ENCODE assay signal across 12 cellular contexts in the genomic region with DNA sequence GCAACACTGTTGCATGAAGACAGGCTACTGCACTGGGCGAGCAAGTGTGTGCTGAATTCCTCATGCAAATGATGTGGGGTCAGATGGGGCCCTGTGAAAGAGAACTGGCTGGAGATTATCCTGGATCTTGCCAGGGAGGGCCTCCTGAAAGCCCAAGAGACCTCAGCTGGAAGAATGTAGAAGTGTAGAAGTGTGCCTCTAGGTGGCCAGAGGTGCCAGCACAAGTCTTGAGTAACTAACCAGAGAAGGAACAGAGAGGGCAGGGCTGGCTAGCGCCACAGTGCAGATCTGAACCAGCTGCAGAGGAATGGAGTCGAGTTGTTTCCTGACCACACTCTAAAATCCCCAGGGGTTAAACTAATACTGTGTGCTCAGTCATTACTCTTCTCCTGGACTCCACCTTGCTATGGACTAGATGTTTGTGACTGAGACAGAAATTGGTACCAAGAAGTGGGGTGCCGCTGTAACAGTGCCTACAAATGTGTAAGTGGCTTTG.
DNase-seq lines count a peak whose midpoint lies in the region; ATAC-seq, FAIRE-seq and TF ChIP-seq lines count a peak whose summit lies in the region.
"Had no signal": no experiment of that assay in that cellular context is flagged by ENCODE, and none has a peak within 500 bp of the region (broad histone marks: within the 10 kb centered on the region; RNA-seq: fewer than 3 reads in every experiment).

No MANE protein-coding gene starts in this region.

- DNase-seq in HepG2 (ENCODE audit: low spot score) (no peak), right lobe of liver (no peak), NCI-H1048 (lab: John Stamatoyannopoulos, UW) (no peak), posterior cingulate gyrus (no peak), HTR-8/SVneo (ENCODE audit: insufficient read length, low spot score) (no peak)
- DNase-seq in stimulated activated effector memory CD8-positive, alpha-beta T cell treated with anti-CD3 and anti-CD28 coated beads, Interleukin-12 subunit alpha, Interleukin-12 subunit beta, amount 100 ng/mL, for 72 hours (ENCODE audit: low spot score in 2 of 2) = no peak
- DNase-seq: ACHN; effector CD4-positive, alpha-beta T cell; NCI-H1436 had no signal

- H3K36me3 ChIP-seq in HepG2 (replicated peaks in 1 of 2; ENCODE audit: control insufficient read depth in 1 of 2, insufficient read depth in 2 of 2, low read length in 2 of 2) (no peaks in the 10 kb centered on the region), right lobe of liver (no peaks in the 10 kb centered on the region)

- TF ChIP-seq CTCF in HepG2 (CRISPR knock-in tag; IDR thresholded peaks at IDR 0.05) (no peak), right lobe of liver (IDR thresholded peaks at IDR 0.05) (no peak)

- CTCF ChIA-PET in HepG2 (lab: Yijun Ruan, JAX; ENCODE audit: low intra/inter-chr PET ratio, low total read pairs) = no interaction called here

- ATAC-seq in HepG2 = peak; percentile 59; the same call in 2 of the 3 replicates
- ATAC-seq in right lobe of liver = no peak
- peak; percentile 97 for ATAC-seq in HG02588 (IDR thresholded peaks at IDR 0.05; ENCODE audit: unreplicated experiment)
- peak; percentile 95 for ATAC-seq in HG03558 (IDR thresholded peaks at IDR 0.05; ENCODE audit: extremely low read depth, unreplicated experiment)
- peak; percentile 67 for ATAC-seq in stimulated activated effector memory CD8-positive, alpha-beta T cell treated with anti-CD3 and anti-CD28 coated beads, Interleukin-12 subunit alpha, Interleukin-12 subunit beta, amount 100 ng/mL, for 72 hours

- no peaks in the 10 kb centered on the region for H3K9me3 Mint-ChIP-seq in stimulated activated effector memory CD8-positive, alpha-beta T cell treated with anti-CD3 and anti-CD28 coated beads, Interleukin-12 subunit alpha, Interleukin-12 subunit beta, amount 100 ng/mL, for 72 hours

- H3K9ac ChIP-seq in HepG2 (ENCODE audit: insufficient read depth, low read depth, low read length) = no peak overlapping the region

- 9% methylated on average over 4 of the region's 4 CpGs for WGBS in HepG2 (ENCODE audit: low lambda C conversion rate)
- 53% methylated on average over 4 of the region's 4 CpGs for WGBS in right lobe of liver (ENCODE audit: insufficient coverage, low coverage, low lambda C conversion rate, missing lambda C conversion rate)

- no peak for TF ChIP-seq EP300 in HepG2 (IDR thresholded peaks at IDR 0.05; ENCODE audit: low read depth in 2 of 2, low read length in 2 of 2)
- TF ChIP-seq EP300 in HepG2 (CRISPR knock-in tag; IDR thresholded peaks at IDR 0.05; ENCODE audit: borderline replicate concordance) = no peak

- H3K27ac Mint-ChIP-seq in stimulated activated effector memory CD8-positive, alpha-beta T cell treated with anti-CD3 and anti-CD28 coated beads, Interleukin-12 subunit alpha, Interleukin-12 subunit beta, amount 100 ng/mL, for 72 hours = no peak overlapping the region

- H3K27ac ChIP-seq in HepG2 (ENCODE audit: extremely low read length, insufficient read depth, low read length) (no peak overlapping the region), right lobe of liver (no peak overlapping the region)

- H3K9me3 ChIP-seq in HepG2 (ENCODE audit: low read length) (no peaks in the 10 kb centered on the region), right lobe of liver (no peaks in the 10 kb centered on the region)

- H3K79me2 ChIP-seq in HepG2 (ENCODE audit: insufficient read depth, low read length) = no peaks in the 10 kb centered on the region

- no peak overlapping the region for H3K4me3 ChIP-seq in HepG2 (replicated peaks in 1 of 3; ENCODE audit: insufficient read depth in 1 of 3, low read depth in 2 of 3, low read length in 3 of 3)
- H3K4me3 ChIP-seq in right lobe of liver = no peak overlapping the region

- no peak overlapping the region for H3K4me3 Mint-ChIP-seq in stimulated activated effector memory CD8-positive, alpha-beta T cell treated with anti-CD3 and anti-CD28 coated beads, Interleukin-12 subunit alpha, Interleukin-12 subunit beta, amount 100 ng/mL, for 72 hours

- no peak overlapping the region for H2AFZ ChIP-seq in HepG2 (ENCODE audit: low read length)

- no peak overlapping the region for H3K4me2 ChIP-seq in HepG2 (ENCODE audit: low read depth, low read length)

- BruUV-seq in HepG2 (replicated peaks; lab: Mats Ljungman, UMichigan) = no TSS peak

- FAIRE-seq in HepG2 (lab: Jason Lieb, UNC) (no peak), HTR-8/SVneo (lab: Jason Lieb, UNC) (no peak)
- FAIRE-seq: islet of Langerhans had no signal

- intact Hi-C loops in HepG2 (cut with micrococcal nuclease; ENCODE audit: unreplicated experiment) (no loop called here), right lobe of liver (cut with DNase I) (no loop called here), posterior cingulate gyrus (cut with DNase I) (no loop called here)

- POLR2A ChIA-PET in HepG2 (lab: Yijun Ruan, JAX) = no interaction called here

- no peaks in the 10 kb centered on the region for H3K27me3 ChIP-seq in HepG2 (ENCODE audit: control insufficient read depth in 1 of 2, insufficient read depth in 2 of 2, low read length in 2 of 2)
- no peaks in the 10 kb centered on the region for H3K27me3 ChIP-seq in right lobe of liver

- no peaks in the 10 kb centered on the region for H3K4me1 ChIP-seq in HepG2 (ENCODE audit: insufficient read depth, low read length)
- H3K4me1 ChIP-seq in right lobe of liver = no peaks in the 10 kb centered on the region

- TF ChIP-seq RAD21 in HepG2 (CRISPR knock-in tag; IDR thresholded peaks at IDR 0.05) = no peak

- H3K36me3 Mint-ChIP-seq in stimulated activated effector memory CD8-positive, alpha-beta T cell treated with anti-CD3 and anti-CD28 coated beads, Interleukin-12 subunit alpha, Interleukin-12 subunit beta, amount 100 ng/mL, for 72 hours = no peaks in the 10 kb centered on the region

- in situ Hi-C loops in HepG2 (cut with HindIII; ENCODE audit: extremely low pct_ligation_motif_present, low pct_unique_long_range_greater_than_20kb) = no loop called here

- H3K4me1 Mint-ChIP-seq in stimulated activated effector memory CD8-positive, alpha-beta T cell treated with anti-CD3 and anti-CD28 coated beads, Interleukin-12 subunit alpha, Interleukin-12 subunit beta, amount 100 ng/mL, for 72 hours = no peaks in the 10 kb centered on the region

- TF ChIP-seq POLR2A in HepG2 (IDR thresholded peaks at IDR 0.05; ENCODE audit: insufficient read depth in 1 of 2, low read depth in 2 of 2, low read length in 2 of 2) (no peak), right lobe of liver (IDR thresholded peaks at IDR 0.05) (no peak)

- no peaks in the 10 kb centered on the region for H4K20me1 ChIP-seq in HepG2 (ENCODE audit: insufficient read depth, low read length)

TF ChIP-seq in HepG2, 621 proteins besides CTCF, POLR2A, EP300 and RAD21:
- TF ChIP-seq ZNF768 (CRISPR knock-in tag; IDR thresholded peaks at IDR 0.05) (peak; percentile 57; the same call in 1 of the 2 replicates), ZBTB49 (CRISPR knock-in tag; IDR thresholded peaks at IDR 0.05; ENCODE audit: borderline replicate concordance) (no peak), GMEB2 (CRISPR knock-in tag; IDR thresholded peaks at IDR 0.05; ENCODE audit: low read depth) (no peak)

Comparison
In these comparisons a context has a peak if more than half of its experiments do, and no peak if none do; other contexts are left out.
1. ATAC-seq: peak in HepG2 (single experiment), HG02588 (single experiment), HG03558 (single experiment) and stimulated activated effector memory CD8-positive, alpha-beta T cell treated with anti-CD3 and anti-CD28 coated beads, Interleukin-12 subunit alpha, Interleukin-12 subunit beta, amount 100 ng/mL, for 72 hours (single experiment); none in right lobe of liver (0 of 4).